10 cellular contexts compared by ENCODE assay signal in the genomic region with DNA sequence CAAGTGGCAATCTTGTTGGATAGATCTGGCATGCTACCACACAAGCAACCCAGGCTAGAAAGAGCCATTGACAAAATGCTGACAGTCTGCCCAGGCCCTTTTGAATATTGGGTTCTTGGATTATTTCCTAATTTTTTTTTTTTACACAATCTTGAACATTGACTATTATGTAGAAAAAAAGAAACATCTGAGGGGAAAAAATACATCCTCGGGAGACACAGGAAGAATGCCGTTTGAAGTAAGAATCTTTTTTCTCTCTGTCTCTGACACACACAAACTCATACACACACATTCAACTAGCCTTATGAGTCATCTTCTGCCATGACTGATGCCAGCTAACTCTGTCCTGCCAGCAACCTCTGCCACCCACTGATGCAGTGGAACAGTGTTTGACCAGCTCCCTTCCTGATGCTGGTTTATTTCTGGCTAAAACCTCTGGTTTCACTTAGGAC. TPM values are rescaled to one million over a fixed set of nuclear protein-coding genes. Genes with fewer than 3 reads are reported as not detected.
DNase-seq lines count a peak whose midpoint lies in the region; FAIRE-seq lines count a peak whose summit lies in the region.
"Had no signal": no experiment of that assay in that cellular context is flagged by ENCODE, and none has a peak within 500 bp of the region (broad histone marks: within the 10 kb centered on the region; RNA-seq: fewer than 3 reads in every experiment).

No MANE protein-coding gene starts in this region.

- no peaks in the 10 kb centered on the region for H3K27me3 ChIP-seq in rectal smooth muscle tissue (ENCODE audit: control insufficient read depth, insufficient read depth, low read length)

- in situ Hi-C loops in G401 (cut with HindIII; ENCODE audit: low sequenced_read_pairs) = no loop called here

- FAIRE-seq in frontal cortex (lab: Jason Lieb, UNC) = peak; percentile 91

- peaks cover 54% of the 10 kb centered on the region for H3K4me1 ChIP-seq in rectal smooth muscle tissue (ENCODE audit: control insufficient read depth, insufficient read depth, low read length)

- DNase-seq in G401 (ENCODE audit: low spot score) (peak; percentile 78), T1000 (lab: John Stamatoyannopoulos, UW) (peak; percentile 30), frontal cortex (ENCODE audit: low spot score in 2 of 2) (peak; percentile 35 to 55), NCI-H82 treated with DMSO at 0.1 percent for 48 hours (lab: John Stamatoyannopoulos, UW; ENCODE audit: unreplicated experiment) (no peak)
- no peak for DNase-seq in activated CD8-positive, alpha-beta memory T cell treated with anti-CD3 and anti-CD28 coated beads, Interleukin-2, amount 50 U/mL, for 48 hours
- no peak for DNase-seq in effector CD4-positive, alpha-beta T cell
- DNase-seq in activated effector memory CD4-positive, alpha-beta T cell treated with anti-CD3 and anti-CD28 coated beads, Interleukin-2, amount 50 U/mL, for 16 hours = no peak
- DNase-seq: activated CD4-positive, CD25-positive, alpha-beta regulatory T cell had no signal

- H3K9ac ChIP-seq in rectal smooth muscle tissue (ENCODE audit: low read length) = no peak overlapping the region

- H3K36me3 ChIP-seq in rectal smooth muscle tissue (ENCODE audit: control insufficient read depth, insufficient read depth, low read length) = no peaks in the 10 kb centered on the region

- peak overlapping the region; percentile 90 for H3K27ac ChIP-seq in rectal smooth muscle tissue (ENCODE audit: low read depth, low read length)

- H3K4me3 ChIP-seq in rectal smooth muscle tissue (ENCODE audit: low read length) = no peak overlapping the region
- H3K4me3 ChIP-seq: lung had no signal

RNA-seq across cellular contexts. Expression of gene SORBS1, which starts 47.2 kb away (rescaled TPM):
- 0.18 TPM in 1 of 2 replicates, not detected in the other for total RNA-seq in G401 (2014; rRNA removed; shearing (Covaris generic))
- 90.5 TPM for total RNA-seq in frontal cortex

Comparison
In these comparisons a context has a peak if more than half of its experiments do, and no peak if none do; other contexts are left out.
1. DNase-seq: peak in G401 (single experiment), T1000 (single experiment) and frontal cortex (2 of 2); none in NCI-H82 treated with DMSO at 0.1 percent for 48 hours (single experiment), activated CD8-positive, alpha-beta memory T cell treated with anti-CD3 and anti-CD28 coated beads, Interleukin-2, amount 50 U/mL, for 48 hours (single experiment), effector CD4-positive, alpha-beta T cell (single experiment) and activated effector memory CD4-positive, alpha-beta T cell treated with anti-CD3 and anti-CD28 coated beads, Interleukin-2, amount 50 U/mL, for 16 hours (single experiment).
2. RNA of gene SORBS1, which starts 47.2 kb away (total RNA-seq): 90.5 TPM in frontal cortex (single experiment); 0.18 TPM in G401; every median in the first group is over 10 times any median in the second.